Comparison of ENCODE assay signal across 9 cellular contexts in genomic region chr19:5170329-5170745, GRCh38.
A peak's percentile ranks its signal among the peaks of the same experiment; 100 is the strongest.
DNase-seq lines count a peak whose midpoint lies in the region; ATAC-seq, FAIRE-seq and TF ChIP-seq lines count a peak whose summit lies in the region.
"Had no signal": no experiment of that assay in that cellular context is flagged by ENCODE, and none has a peak within 500 bp of the region (broad histone marks: within the 10 kb centered on the region; RNA-seq: fewer than 3 reads in every experiment).

No MANE protein-coding gene starts in this region.

- H3K4me1 Mint-ChIP-seq in central memory CD8-positive, alpha-beta T cell, result no peaks in the 10 kb centered on the region

- H3K27me3 ChIP-seq in WERI-Rb-1 (ENCODE audit: insufficient read depth, low read depth, severe bottlenecking) (no peaks in the 10 kb centered on the region), psoas muscle (ENCODE audit: insufficient read depth in 3 of 3, low read length in 2 of 3) (no peaks in the 10 kb centered on the region)
- H3K27me3 ChIP-seq: ovary had no signal

- no peak for ATAC-seq in central memory CD8-positive, alpha-beta T cell (replicated peaks; ENCODE audit: extremely low read depth, poor library complexity, severe bottlenecking)
- peak in 1 of 4 donors; percentile 41 for ATAC-seq in psoas muscle
- ATAC-seq in HG03135 (IDR thresholded peaks at IDR 0.05; ENCODE audit: unreplicated experiment), result no peak

- no peaks in the 10 kb centered on the region for H3K9me3 Mint-ChIP-seq in central memory CD8-positive, alpha-beta T cell

- H3K4me1 ChIP-seq in psoas muscle, result no peaks in the 10 kb centered on the region

- 52 to 55% (median 53%) methylated on average over 4 of the region's 4 CpGs for WGBS in psoas muscle, 3 donors

- H3K4me3 Mint-ChIP-seq in central memory CD8-positive, alpha-beta T cell, result no peak overlapping the region

- H3K27me3 Mint-ChIP-seq in central memory CD8-positive, alpha-beta T cell, result peaks cover 10% of the 10 kb centered on the region

- H3K36me3 Mint-ChIP-seq in central memory CD8-positive, alpha-beta T cell (ENCODE audit: insufficient read depth), result peaks cover 3% of the 10 kb centered on the region

- H3K36me3 ChIP-seq in WERI-Rb-1, result no peaks in the 10 kb centered on the region
- no peaks in the 10 kb centered on the region for H3K36me3 ChIP-seq in psoas muscle (ENCODE audit: insufficient read depth in 1 of 2, low read depth in 1 of 2)
- H3K36me3 ChIP-seq: ovary had no signal

- no peak overlapping the region for H3K27ac ChIP-seq in WERI-Rb-1
- H3K27ac ChIP-seq in psoas muscle, result no peak overlapping the region
- H3K27ac ChIP-seq: ovary had no signal

- H3K9me3 ChIP-seq in WERI-Rb-1 (ENCODE audit: severe bottlenecking) (no peaks in the 10 kb centered on the region), psoas muscle (no peaks in the 10 kb centered on the region)
- H3K9me3 ChIP-seq: ovary had no signal

- DNase-seq in GM19239 (ENCODE audit: insufficient read length, low spot score) (no peak), WERI-Rb-1 (peak; percentile 45), psoas muscle (no peak), foreskin melanocyte (no peak), SW480 (ENCODE audit: low spot score) (no peak), RKO (ENCODE audit: low spot score) (no peak)
- DNase-seq in central memory CD8-positive, alpha-beta T cell (ENCODE audit: low spot score in 2 of 2), result peak; percentile 30 to 42

- no peak overlapping the region for H3K4me3 ChIP-seq in WERI-Rb-1 (ENCODE audit: low read depth, low read length)
- H3K4me3 ChIP-seq in psoas muscle, result no peak overlapping the region
- H3K4me3 ChIP-seq: ovary had no signal

- intact Hi-C loops in psoas muscle (cut with DNase I), result no loop called here

- H3K27ac Mint-ChIP-seq in central memory CD8-positive, alpha-beta T cell (ENCODE audit: low read depth), result no peak overlapping the region

- TF ChIP-seq CTCF in WERI-Rb-1 (IDR thresholded peaks at IDR 0.05; ENCODE audit: low read depth, low read length) (peak; percentile 82), psoas muscle (IDR thresholded peaks at IDR 0.05) (peak; percentile 16)

- FAIRE-seq in GM19239 (lab: Jason Lieb, UNC), result peak; percentile 14

Comparison
In these comparisons a context has a peak if more than half of its experiments do, and no peak if none do; other contexts are left out.
1. DNase-seq: peak in WERI-Rb-1 (single experiment) and central memory CD8-positive, alpha-beta T cell (2 of 2); none in GM19239 (single experiment), psoas muscle (0 of 2), foreskin melanocyte (single experiment), SW480 (single experiment) and RKO (single experiment).